11 cellular contexts compared by ENCODE assay signal in genomic region chr17:65074778-65075250, GRCh38. TPM values are rescaled to one million over a fixed set of nuclear protein-coding genes. Genes with fewer than 3 reads are reported as not detected.
DNase-seq lines count a peak whose midpoint lies in the region; ATAC-seq and TF ChIP-seq lines count a peak whose summit lies in the region.
"Had no signal": no experiment of that assay in that cellular context is flagged by ENCODE, and none has a peak within 500 bp of the region (broad histone marks: within the 10 kb centered on the region; RNA-seq: fewer than 3 reads in every experiment).

No MANE protein-coding gene starts in this region.

- H3F3A ChIP-seq in SK-N-SH (replicated peaks; ENCODE audit: insufficient read depth) = no peaks in the 10 kb centered on the region

- peaks cover 0 to 3% (median 3%) of the 10 kb centered on the region in 3 donors for H3K36me3 Mint-ChIP-seq in immature natural killer cell
- H3K36me3 Mint-ChIP-seq in activated T-helper 17 cell treated with anti-CD3 and anti-CD28 coated beads, Interleukin-2, amount 50 U/mL, for 72 hours (ENCODE audit: low read depth) = no peaks in the 10 kb centered on the region
- H3K36me3 Mint-ChIP-seq in activated CD4-positive, alpha-beta memory T cell treated with anti-CD3 and anti-CD28 coated beads for 36 hours = no peaks in the 10 kb centered on the region
- H3K36me3 Mint-ChIP-seq: stimulated activated memory B cell treated with anti-CD40 and anti-IgM and Interleukin-4, amounts not matched to agents 10 μg/mL and 1 μg/mL and 100 μg/mL, for 72 hours had no signal

- intact Hi-C loops in activated CD4-positive, alpha-beta memory T cell treated with anti-CD3 and anti-CD28 coated beads for 36 hours (cut with micrococcal nuclease) = no loop called here

- H3K27me3 ChIP-seq in SK-N-SH (ENCODE audit: insufficient read depth) (no peaks in the 10 kb centered on the region), upper lobe of left lung (no peaks in the 10 kb centered on the region)

- H3K4me1 ChIP-seq in SK-N-SH (ENCODE audit: control insufficient read depth in 1 of 2, insufficient read depth in 2 of 2, low read depth in 1 of 2, low read length in 1 of 2) (peaks cover 9 to 13% of the 10 kb centered on the region in 2 experiments; a peak in 2 of 4 replicates), upper lobe of left lung (peaks cover 3 to 22% (median 18%) of the 10 kb centered on the region in 4 donors)

- no peak for TF ChIP-seq CTCF in SK-N-SH (IDR thresholded peaks at IDR 0.05)
- peak; percentile 19 for TF ChIP-seq CTCF in fibroblast of villous mesenchyme (IDR thresholded peaks at IDR 0.05; ENCODE audit: insufficient read depth, low read depth, low read length)
- no peak for TF ChIP-seq CTCF in upper lobe of left lung (IDR thresholded peaks at IDR 0.05)

- H3K4me3 ChIP-seq in SK-N-SH (ENCODE audit: low read depth in 2 of 2, low read length in 1 of 2) (no peak overlapping the region), fibroblast of villous mesenchyme (ENCODE audit: low read depth, low read length) (no peak overlapping the region), upper lobe of left lung (no peak overlapping the region)

- H4K20me1 ChIP-seq in SK-N-SH (ENCODE audit: insufficient read depth) = no peaks in the 10 kb centered on the region

- peak; percentile 57 to 71 for ATAC-seq in upper lobe of left lung (ENCODE audit: low FRiP score in 2 of 2)
- no peak for ATAC-seq in activated T-helper 17 cell treated with anti-CD3 and anti-CD28 coated beads, Interleukin-2, amount 50 U/mL, for 72 hours (replicated peaks)
- ATAC-seq: stimulated activated memory B cell treated with anti-CD40 and anti-IgM and Interleukin-4, amounts not matched to agents 10 μg/mL and 1 μg/mL and 100 μg/mL, for 72 hours had no signal

- TF ChIP-seq RAD21 in SK-N-SH (IDR thresholded peaks at IDR 0.05; ENCODE audit: low read length) = peak; percentile 34

- H3K9me3 ChIP-seq in SK-N-SH (no peaks in the 10 kb centered on the region), upper lobe of left lung (no peaks in the 10 kb centered on the region)

- no peaks in the 10 kb centered on the region for H3K9me2 ChIP-seq in SK-N-SH

- H3K4me2 ChIP-seq in SK-N-SH = no peak overlapping the region

- CTCF ChIA-PET in SK-N-SH (lab: Yijun Ruan, JAX) = interaction anchor here (0.6 to 8.6 kb wide), 4 partner anchors 11 to 111 kb away, joined by 3 to 49 read pairs (median 5); no protein-coding TSS in a partner anchor
- CTCF ChIA-PET in activated CD4-positive, alpha-beta memory T cell treated with anti-CD3 and anti-CD28 coated beads for 36 hours (lab: Charles Lee) = interaction anchor here (0.9 to 2.2 kb wide), 2 partner anchors 21 to 25 kb away, joined by 3 to 9 read pairs; no protein-coding TSS in a partner anchor

- peaks cover 0 to 5% (median 0%) of the 10 kb centered on the region in 3 donors for H3K27me3 Mint-ChIP-seq in immature natural killer cell (ENCODE audit: low read depth in 3 of 3)
- H3K27me3 Mint-ChIP-seq in activated T-helper 17 cell treated with anti-CD3 and anti-CD28 coated beads, Interleukin-2, amount 50 U/mL, for 72 hours = no peaks in the 10 kb centered on the region
- H3K27me3 Mint-ChIP-seq in activated CD4-positive, alpha-beta memory T cell treated with anti-CD3 and anti-CD28 coated beads for 36 hours = no peaks in the 10 kb centered on the region
- H3K27me3 Mint-ChIP-seq: stimulated activated memory B cell treated with anti-CD40 and anti-IgM and Interleukin-4, amounts not matched to agents 10 μg/mL and 1 μg/mL and 100 μg/mL, for 72 hours had no signal

- H3K27ac ChIP-seq in SK-N-SH (ENCODE audit: low read depth in 2 of 2, low read length in 1 of 2) (peak overlapping the region in 1 of 2 experiments; percentile 58; a peak in 2 of 4 replicates), upper lobe of left lung (peak overlapping the region in 2 of 4 donors; percentile 18 to 40)

- no peaks in the 10 kb centered on the region for H3K4me1 Mint-ChIP-seq in immature natural killer cell
- H3K4me1 Mint-ChIP-seq in activated T-helper 17 cell treated with anti-CD3 and anti-CD28 coated beads, Interleukin-2, amount 50 U/mL, for 72 hours = no peaks in the 10 kb centered on the region
- no peaks in the 10 kb centered on the region for H3K4me1 Mint-ChIP-seq in activated CD4-positive, alpha-beta memory T cell treated with anti-CD3 and anti-CD28 coated beads for 36 hours (ENCODE audit: low read depth)
- H3K4me1 Mint-ChIP-seq: stimulated activated memory B cell treated with anti-CD40 and anti-IgM and Interleukin-4, amounts not matched to agents 10 μg/mL and 1 μg/mL and 100 μg/mL, for 72 hours had no signal

- H2AFZ ChIP-seq in SK-N-SH (ENCODE audit: low read depth) = 0 out of 2 replicates have a peak overlapping the region, but pooled peaks have one; percentile 5

- no peak overlapping the region for H3K9ac ChIP-seq in SK-N-SH

- WGBS in SK-N-SH (ENCODE audit: low lambda C conversion rate) = 58% methylated on average over 7 of the region's 7 CpGs
- 28 to 31% methylated on average over 4 to 5 of the region's 7 CpGs for WGBS in upper lobe of left lung, 2 donors

- peak; percentile 91 for DNase-seq in SK-N-SH
- DNase-seq in fibroblast of villous mesenchyme (ENCODE audit: low read depth) = peak; percentile 93
- DNase-seq in mucosa of gallbladder (ENCODE audit: low spot score) = peak; percentile 74
- peak; percentile 48 to 55 for DNase-seq in upper lobe of left lung
- no peak for DNase-seq in immature natural killer cell
- no peak for DNase-seq in activated CD4-positive, alpha-beta memory T cell treated with anti-CD3 and anti-CD28 coated beads for 36 hours
- DNase-seq: effector CD4-positive, alpha-beta T cell; NCI-H1092 treated with DMSO at 0.1 percent for 48 hours; T-helper 9 cell had no signal

- TF ChIP-seq EP300 in SK-N-SH (IDR thresholded peaks at IDR 0.05; ENCODE audit: borderline replicate concordance in 1 of 2, low read depth in 1 of 2, low read length in 1 of 2) (no peak), upper lobe of left lung (IDR thresholded peaks at IDR 0.05) (peak in 2 of 4 donors; percentile 93 to 94)

- POLR2A ChIA-PET in SK-N-SH (lab: Yijun Ruan, JAX) = interaction anchor here (0.5 to 1.6 kb wide), 3 partner anchors 9 to 48 kb away, joined by 4 to 12 read pairs (median 6); partner anchors contain the start of gene GNA13
- POLR2A ChIA-PET in activated CD4-positive, alpha-beta memory T cell treated with anti-CD3 and anti-CD28 coated beads for 36 hours (lab: Charles Lee) = no interaction called here

- H3K36me3 ChIP-seq in SK-N-SH (replicated peaks in 1 of 2; ENCODE audit: control insufficient read depth in 1 of 2, insufficient read depth in 2 of 2, low read length in 1 of 2) = no peaks in the 10 kb centered on the region
- H3K36me3 ChIP-seq in upper lobe of left lung = no peaks in the 10 kb centered on the region

- H3K4me3 Mint-ChIP-seq in immature natural killer cell = no peak overlapping the region
- no peak overlapping the region for H3K4me3 Mint-ChIP-seq in activated T-helper 17 cell treated with anti-CD3 and anti-CD28 coated beads, Interleukin-2, amount 50 U/mL, for 72 hours
- H3K4me3 Mint-ChIP-seq in activated CD4-positive, alpha-beta memory T cell treated with anti-CD3 and anti-CD28 coated beads for 36 hours = no peak overlapping the region
- H3K4me3 Mint-ChIP-seq: stimulated activated memory B cell treated with anti-CD40 and anti-IgM and Interleukin-4, amounts not matched to agents 10 μg/mL and 1 μg/mL and 100 μg/mL, for 72 hours had no signal

- TF ChIP-seq POLR2A in upper lobe of left lung (IDR thresholded peaks at IDR 0.05) = no peak

- H3K9me3 Mint-ChIP-seq in immature natural killer cell = no peaks in the 10 kb centered on the region
- no peaks in the 10 kb centered on the region for H3K9me3 Mint-ChIP-seq in activated T-helper 17 cell treated with anti-CD3 and anti-CD28 coated beads, Interleukin-2, amount 50 U/mL, for 72 hours
- no peaks in the 10 kb centered on the region for H3K9me3 Mint-ChIP-seq in activated CD4-positive, alpha-beta memory T cell treated with anti-CD3 and anti-CD28 coated beads for 36 hours
- H3K9me3 Mint-ChIP-seq: stimulated activated memory B cell treated with anti-CD40 and anti-IgM and Interleukin-4, amounts not matched to agents 10 μg/mL and 1 μg/mL and 100 μg/mL, for 72 hours had no signal

- H3K79me2 ChIP-seq in SK-N-SH (ENCODE audit: insufficient read depth) = no peaks in the 10 kb centered on the region

- H3K27ac Mint-ChIP-seq in immature natural killer cell = no peak overlapping the region
- no peak overlapping the region for H3K27ac Mint-ChIP-seq in activated T-helper 17 cell treated with anti-CD3 and anti-CD28 coated beads, Interleukin-2, amount 50 U/mL, for 72 hours
- no peak overlapping the region for H3K27ac Mint-ChIP-seq in activated CD4-positive, alpha-beta memory T cell treated with anti-CD3 and anti-CD28 coated beads for 36 hours
- H3K27ac Mint-ChIP-seq: stimulated activated memory B cell treated with anti-CD40 and anti-IgM and Interleukin-4, amounts not matched to agents 10 μg/mL and 1 μg/mL and 100 μg/mL, for 72 hours had no signal

TF ChIP-seq in SK-N-SH, 30 proteins besides CTCF, POLR2A, EP300 and RAD21 (continues in another document):
- TF ChIP-seq FOSL2 (IDR thresholded peaks at IDR 0.05; ENCODE audit: borderline replicate concordance, low read depth) = no peak
- TF ChIP-seq FOXM1 (IDR thresholded peaks at IDR 0.05; ENCODE audit: low read depth) = no peak
- TF ChIP-seq USF2 (IDR thresholded peaks at IDR 0.05; ENCODE audit: borderline replicate concordance, low read depth, low read length) = no peak
- TF ChIP-seq NFIC (IDR thresholded peaks at IDR 0.05; ENCODE audit: borderline replicate concordance) = no peak
- no peak for TF ChIP-seq TCF12 (IDR thresholded peaks at IDR 0.05)
- TF ChIP-seq RCOR1 (IDR thresholded peaks at IDR 0.05; ENCODE audit: low read length) = peak; percentile 42; the same call in 1 of the 2 replicates
- peak; percentile 14; the same call in 1 of the 2 replicates for TF ChIP-seq SMC3 (IDR thresholded peaks at IDR 0.05; ENCODE audit: low read depth, low read length)

RNA-seq across cellular contexts. Expression of gene GNA13, which starts 18.3 kb away (rescaled TPM):
- polyA plus RNA-seq in SK-N-SH (2012; rRNA removed) (14.5 and 19.0 TPM in 2 replicates), immature natural killer cell (10 to 100 TPM; 40.0 to 58.3 (median 51.7) TPM)
- 23.4 and 24.8 TPM in 2 replicates for polyA plus RNA-seq in SK-N-SH (2012; cell fraction: cytosol; rRNA removed)
- 6.3 and 13.2 TPM in 2 replicates for polyA plus RNA-seq in SK-N-SH (2012; cell fraction: nucleus; rRNA removed)
- total RNA-seq in fibroblast of villous mesenchyme (62.5 and 82.5 TPM in 2 replicates), mucosa of gallbladder (38.3 TPM), upper lobe of left lung (10 to 100 TPM; 33.7 to 56.4 (median 46.2) TPM)
- 10 to 100 TPM; 63.9 to 65.1 TPM for total RNA-seq in activated T-helper 17 cell treated with anti-CD3 and anti-CD28 coated beads, Interleukin-2, amount 50 U/mL, for 72 hours
- 10 to 100 TPM; 55.4 to 55.7 TPM for total RNA-seq in activated CD4-positive, alpha-beta memory T cell treated with anti-CD3 and anti-CD28 coated beads for 36 hours

Comparison
In these comparisons a context has a peak if more than half of its experiments do, and no peak if none do; other contexts are left out.
1. DNase-seq: peak in SK-N-SH (single experiment), fibroblast of villous mesenchyme (single experiment), mucosa of gallbladder (single experiment) and upper lobe of left lung (2 of 2); none in immature natural killer cell (0 of 3) and activated CD4-positive, alpha-beta memory T cell treated with anti-CD3 and anti-CD28 coated beads for 36 hours (single experiment).